ENCODE assay signal across 10 cellular contexts in the genomic region with DNA sequence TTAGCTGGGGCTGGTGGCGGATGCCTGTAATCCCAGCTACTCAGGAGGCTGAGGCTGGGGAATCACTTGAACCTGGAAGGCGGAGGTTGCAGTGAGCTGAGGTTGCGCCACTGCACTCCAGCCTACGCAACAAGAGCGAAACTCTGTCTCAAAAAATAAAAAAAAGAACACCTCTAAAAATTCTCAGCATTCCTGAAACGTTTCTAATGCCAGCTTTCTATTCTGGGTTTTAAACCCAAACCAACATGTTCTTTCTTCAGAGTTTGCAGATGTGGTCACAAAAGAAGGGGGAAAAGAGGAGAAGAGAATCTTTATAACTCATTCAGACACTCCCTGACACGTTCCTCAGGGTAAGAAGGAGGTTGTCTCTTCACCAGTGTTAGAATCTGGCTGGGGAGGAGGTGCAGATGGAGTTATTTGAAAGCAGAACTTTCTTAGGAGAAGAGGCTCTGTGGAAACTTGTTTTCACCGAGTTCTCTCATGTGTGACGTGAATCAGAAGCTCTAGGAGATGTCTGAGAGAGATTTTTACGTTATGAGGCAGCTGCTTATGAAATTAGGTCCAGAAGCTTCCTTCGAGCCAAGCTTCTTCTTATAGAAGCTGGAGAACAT. TPM values are rescaled to one million over a fixed set of nuclear protein-coding genes. Genes with fewer than 3 reads are reported as not detected.
DNase-seq lines count a peak whose midpoint lies in the region; ATAC-seq and TF ChIP-seq lines count a peak whose summit lies in the region.
"Had no signal": no experiment of that assay in that cellular context is flagged by ENCODE, and none has a peak within 500 bp of the region (broad histone marks: within the 10 kb centered on the region; RNA-seq: fewer than 3 reads in every experiment).

No MANE protein-coding gene starts in this region.

- H3K27ac Mint-ChIP-seq in CD14-positive monocyte: peak overlapping the region; percentile 6 to 84 (median 64)
- no peak overlapping the region for H3K27ac Mint-ChIP-seq in activated CD8-positive, alpha-beta T cell treated with anti-CD3 and anti-CD28 coated beads, Interleukin-2, amount 10 ng/mL, durations not matched to agents 7 days and 5 days

- CTCF ChIA-PET in activated CD8-positive, alpha-beta T cell treated with anti-CD3 and anti-CD28 coated beads, Interleukin-2, amount 10 ng/mL, durations not matched to agents 7 days and 5 days (lab: Charles Lee): interaction anchor here (0.8 to 1.6 kb wide), 3 partner anchors 14 to 159 kb away, joined by 3 to 5 read pairs (median 4); no protein-coding TSS in a partner anchor
- CTCF ChIA-PET in HEK293T (lab: Yijun Ruan, JAX): interaction anchor here (0.9 to 1.4 kb wide), 2 partner anchors 14 to 153 kb away, joined by 3 read pairs; a partner anchor contains a TSS

- H4K20me1 ChIP-seq in OCI-LY1 (ENCODE audit: insufficient read depth, low read length): no peaks in the 10 kb centered on the region

- no peak for TF ChIP-seq CTCF in CD14-positive monocyte (IDR thresholded peaks at IDR 0.05)
- no peak for TF ChIP-seq CTCF in OCI-LY1 (IDR thresholded peaks at IDR 0.05; ENCODE audit: low read length)

- peak overlapping the region in 1 of 2 donors; percentile 83 for H3K4me3 Mint-ChIP-seq in CD14-positive monocyte
- H3K4me3 Mint-ChIP-seq in activated CD8-positive, alpha-beta T cell treated with anti-CD3 and anti-CD28 coated beads, Interleukin-2, amount 10 ng/mL, durations not matched to agents 7 days and 5 days: no peak overlapping the region

- peak overlapping the region; percentile 18 for H3K4me2 ChIP-seq in OCI-LY1 (ENCODE audit: low read length)

- H2AFZ ChIP-seq in OCI-LY1 (ENCODE audit: low read length): no peak overlapping the region

- H3K27me3 ChIP-seq in OCI-LY1 (ENCODE audit: insufficient read depth, low read length): peaks cover 3% of the 10 kb centered on the region; the same call in 1 of the 2 replicates

- POLR2A ChIA-PET in activated CD8-positive, alpha-beta T cell treated with anti-CD3 and anti-CD28 coated beads, Interleukin-2, amount 10 ng/mL, durations not matched to agents 7 days and 5 days (lab: Charles Lee): no interaction called here
- POLR2A ChIA-PET in HEK293T (lab: Yijun Ruan, JAX): interaction anchor here (0.7 kb wide), 1 partner anchor 152 kb away, joined by 3 read pairs; no protein-coding TSS in a partner anchor

- no peaks in the 10 kb centered on the region for H3K9me2 ChIP-seq in OCI-LY1 (ENCODE audit: low read depth, low read length)

- H3K27me3 Mint-ChIP-seq in CD14-positive monocyte (ENCODE audit: low read depth in 3 of 3): peaks cover 0 to 5% (median 2%) of the 10 kb centered on the region in 3 donors
- H3K27me3 Mint-ChIP-seq in activated CD8-positive, alpha-beta T cell treated with anti-CD3 and anti-CD28 coated beads, Interleukin-2, amount 10 ng/mL, durations not matched to agents 7 days and 5 days (ENCODE audit: low read depth): peaks cover 7% of the 10 kb centered on the region

- H3K4me3 ChIP-seq in OCI-LY1 (ENCODE audit: low read depth, low read length, poor library complexity, severe bottlenecking): no peak overlapping the region

- H3K36me3 ChIP-seq in OCI-LY1 (ENCODE audit: insufficient read depth, low read length): no peaks in the 10 kb centered on the region

- ATAC-seq in activated CD8-positive, alpha-beta T cell treated with anti-CD3 and anti-CD28 coated beads, Interleukin-2, amount 10 ng/mL, durations not matched to agents 7 days and 5 days: no peak
- no peak for ATAC-seq in GM21526 (IDR thresholded peaks at IDR 0.05; ENCODE audit: low FRiP score, unreplicated experiment)

- intact Hi-C loops in CD14-positive monocyte (cut with micrococcal nuclease): no loop called here

- peaks cover 4% of the 10 kb centered on the region; the same call in 1 of the 2 replicates for H3F3A ChIP-seq in OCI-LY1 (ENCODE audit: insufficient read depth, low read length)

- H3K9me3 ChIP-seq in OCI-LY1 (ENCODE audit: low read length): no peaks in the 10 kb centered on the region

- H3K9me3 Mint-ChIP-seq in CD14-positive monocyte: no peaks in the 10 kb centered on the region
- H3K9me3 Mint-ChIP-seq in activated CD8-positive, alpha-beta T cell treated with anti-CD3 and anti-CD28 coated beads, Interleukin-2, amount 10 ng/mL, durations not matched to agents 7 days and 5 days (ENCODE audit: insufficient read depth): no peaks in the 10 kb centered on the region

- H3K36me3 Mint-ChIP-seq in CD14-positive monocyte: no peaks in the 10 kb centered on the region
- H3K36me3 Mint-ChIP-seq in activated CD8-positive, alpha-beta T cell treated with anti-CD3 and anti-CD28 coated beads, Interleukin-2, amount 10 ng/mL, durations not matched to agents 7 days and 5 days (ENCODE audit: low read depth): no peaks in the 10 kb centered on the region

- H3K4me1 Mint-ChIP-seq in CD14-positive monocyte: peaks cover 18% of the 10 kb centered on the region
- no peaks in the 10 kb centered on the region for H3K4me1 Mint-ChIP-seq in activated CD8-positive, alpha-beta T cell treated with anti-CD3 and anti-CD28 coated beads, Interleukin-2, amount 10 ng/mL, durations not matched to agents 7 days and 5 days (ENCODE audit: low read depth)

- H3K9ac ChIP-seq in OCI-LY1 (ENCODE audit: low read length): no peak overlapping the region

- H3K27ac ChIP-seq in OCI-LY1 (ENCODE audit: low read depth, low read length, poor library complexity, severe bottlenecking): no peak overlapping the region

- no peak for DNase-seq in CD14-positive monocyte (ENCODE audit: low spot score)
- peak; percentile 90 for DNase-seq in fibroblast of gingiva (ENCODE audit: low read depth)
- peak; percentile 99 for DNase-seq in renal cortical epithelial cell (ENCODE audit: low read depth)
- no peak for DNase-seq in activated CD8-positive, alpha-beta T cell treated with anti-CD3 and anti-CD28 coated beads, Interleukin-2, amount 10 ng/mL, durations not matched to agents 7 days and 5 days
- no peak for DNase-seq in HEK293T (ENCODE audit: extremely low spot score)
- DNase-seq in NCI-H1092 (lab: John Stamatoyannopoulos, UW): no peak
- DNase-seq: activated CD4-positive, alpha-beta T cell treated with anti-CD3 and anti-CD28 coated beads, Interleukin-2, amount 50 U/mL, for 4 hours; stimulated activated CD4-positive, alpha-beta T cell treated with anti-CD3 and anti-CD28 coated beads, Interleukin-4, amount 100 ng/mL, for 4 hours had no signal

- H3K79me2 ChIP-seq in OCI-LY1 (ENCODE audit: insufficient read depth, low read length): no peaks in the 10 kb centered on the region

- peaks cover 15% of the 10 kb centered on the region for H3K4me1 ChIP-seq in OCI-LY1 (ENCODE audit: insufficient read depth, low read length, severe bottlenecking)

TF ChIP-seq in HEK293T, 16 proteins besides CTCF, POLR2A, EP300 and RAD21:
- TF ChIP-seq L3MBTL2 (conservative IDR thresholded peaks at IDR 0.05) (no peak), SUZ12 (IDR thresholded peaks at IDR 0.05) (no peak), NFRKB (IDR thresholded peaks at IDR 0.05) (no peak), FOXA1 (IDR thresholded peaks at IDR 0.05) (no peak), ELF4 (IDR thresholded peaks at IDR 0.05) (no peak), CTBP1 (IDR thresholded peaks at IDR 0.05; ENCODE audit: borderline replicate concordance) (no peak), FOXM1 (IDR thresholded peaks at IDR 0.05; ENCODE audit: borderline replicate concordance) (no peak), SP1 (IDR thresholded peaks at IDR 0.05) (no peak), ZNF384 (IDR thresholded peaks at IDR 0.05) (no peak)

RNA-seq across cellular contexts. Expression of a gene that starts 17.8 kb away (rescaled TPM):
- polyA plus RNA-seq in CD14-positive monocyte: under 1 TPM; 0.03 to 0.12 TPM
- not detected in 2 replicates for total RNA-seq in renal cortical epithelial cell
- 1 to 10 TPM; 3.4 to 3.7 TPM for total RNA-seq in activated CD8-positive, alpha-beta T cell treated with anti-CD3 and anti-CD28 coated beads, Interleukin-2, amount 10 ng/mL, durations not matched to agents 7 days and 5 days

RNA-seq across cellular contexts. Expression of a gene that starts 28.7 kb away (rescaled TPM):
- 10 to 100 TPM; 71.7 to 89.7 TPM for polyA plus RNA-seq in CD14-positive monocyte
- total RNA-seq in renal cortical epithelial cell: 212 and 277 TPM in 2 replicates
- total RNA-seq in activated CD8-positive, alpha-beta T cell treated with anti-CD3 and anti-CD28 coated beads, Interleukin-2, amount 10 ng/mL, durations not matched to agents 7 days and 5 days: 100 to 1,000 TPM; 129 to 134 TPM

RNA-seq across cellular contexts. Expression of a gene that starts 49.2 kb away (rescaled TPM):
- polyA plus RNA-seq in CD14-positive monocyte: 10 to 100 TPM; 75.6 to 76.2 TPM
- 87.5 and 132 TPM in 2 replicates for total RNA-seq in renal cortical epithelial cell
- total RNA-seq in activated CD8-positive, alpha-beta T cell treated with anti-CD3 and anti-CD28 coated beads, Interleukin-2, amount 10 ng/mL, durations not matched to agents 7 days and 5 days: 100 to 1,000 TPM; 223 to 228 TPM

Comparison
In these comparisons a context has a peak if more than half of its experiments do, and no peak if none do; other contexts are left out.
1. DNase-seq: peak in fibroblast of gingiva (single experiment) and renal cortical epithelial cell (single experiment); none in CD14-positive monocyte (single experiment), activated CD8-positive, alpha-beta T cell treated with anti-CD3 and anti-CD28 coated beads, Interleukin-2, amount 10 ng/mL, durations not matched to agents 7 days and 5 days (single experiment), HEK293T (single experiment) and NCI-H1092 (single experiment).